ENCODE assay signal across 8 cellular contexts in genomic region chr11:75814686-75815344, GRCh38. TPM values are rescaled to one million over a fixed set of nuclear protein-coding genes. Genes with fewer than 3 reads are reported as not detected.
DNase-seq lines count a peak whose midpoint lies in the region; ATAC-seq and TF ChIP-seq lines count a peak whose summit lies in the region.

Gene UVRAG, plus strand, starts transcription at chr11:75815210. Its CDS starts 198 bp downstream, at chr11:75815408.

- H3K36me3 Mint-ChIP-seq in natural killer cell treated with Interleukin-12 subunit alpha and Interleukin-12 subunit beta and Interleukin-15 and Interleukin-18, amount 100 ng/mL, for 72 hours: no peaks in the 10 kb centered on the region

- H3K4me1 Mint-ChIP-seq in natural killer cell treated with Interleukin-12 subunit alpha and Interleukin-12 subunit beta and Interleukin-15 and Interleukin-18, amount 100 ng/mL, for 72 hours (ENCODE audit: low read depth in 2 of 2): peaks cover 0 to 7% of the 10 kb centered on the region in 2 donors

- H3K4me3 Mint-ChIP-seq in natural killer cell treated with Interleukin-12 subunit alpha and Interleukin-12 subunit beta and Interleukin-15 and Interleukin-18, amount 100 ng/mL, for 72 hours: no peak within 1 kb of the TSS

- H3K36me3 ChIP-seq in H7 (replicated peaks; ENCODE audit: control insufficient read depth, insufficient read depth, low read length): no peaks in the 10 kb centered on the region

- peak within 1 kb of the TSS in 1 of 2 donors; percentile 91 for H3K27ac Mint-ChIP-seq in natural killer cell treated with Interleukin-12 subunit alpha and Interleukin-12 subunit beta and Interleukin-15 and Interleukin-18, amount 100 ng/mL, for 72 hours

- peak; percentile 97 for ATAC-seq in natural killer cell treated with Interleukin-12 subunit alpha and Interleukin-12 subunit beta and Interleukin-15 and Interleukin-18, amount 100 ng/mL, for 72 hours
- peak; percentile 95 for ATAC-seq in stimulated activated naive CD8-positive, alpha-beta T cell treated with anti-CD3 and anti-CD28 coated beads, Interleukin-15, Interleukin-2, amounts not matched to agents 100 U/mL and 50 U/mL, for 24 hours

- H3K27me3 ChIP-seq in H7 (ENCODE audit: control insufficient read depth, insufficient read depth, low read length): peaks cover 6% of the 10 kb centered on the region; the same call in 1 of the 2 replicates

- peak; percentile 100 for DNase-seq in ELF-1 (ENCODE audit: low read depth, low spot score)
- peak; percentile 97 for DNase-seq in H7
- peak; percentile 99 for DNase-seq in M059J (ENCODE audit: low read depth)
- DNase-seq in SHP77 (lab: John Stamatoyannopoulos, UW): peak; percentile 99 to 100
- DNase-seq in activated effector memory CD4-positive, alpha-beta T cell treated with Interleukin-2 at 50 U/mL for 16 hours: peak; percentile 98
- peak; percentile 100 for DNase-seq in fibroblast of pulmonary artery (ENCODE audit: low read depth)
- peak; percentile 98 for DNase-seq in natural killer cell treated with Interleukin-12 subunit alpha and Interleukin-12 subunit beta and Interleukin-15 and Interleukin-18, amount 100 ng/mL, for 72 hours (ENCODE audit: low spot score)
- peak; percentile 98 for DNase-seq in stimulated activated naive CD8-positive, alpha-beta T cell treated with anti-CD3 and anti-CD28 coated beads, Interleukin-15, Interleukin-2, amounts not matched to agents 100 U/mL and 50 U/mL, for 24 hours

- H3K9me3 Mint-ChIP-seq in natural killer cell treated with Interleukin-12 subunit alpha and Interleukin-12 subunit beta and Interleukin-15 and Interleukin-18, amount 100 ng/mL, for 72 hours: no peaks in the 10 kb centered on the region

- H3K4me3 ChIP-seq in H7 (ENCODE audit: insufficient read depth, low read depth, low read length) (peak within 1 kb of the TSS; percentile 77), fibroblast of pulmonary artery (replicated peaks; ENCODE audit: low read depth, low read length) (peak within 1 kb of the TSS; percentile 73)

- no peaks in the 10 kb centered on the region for H3K27me3 Mint-ChIP-seq in natural killer cell treated with Interleukin-12 subunit alpha and Interleukin-12 subunit beta and Interleukin-15 and Interleukin-18, amount 100 ng/mL, for 72 hours

- no peak for TF ChIP-seq CTCF in fibroblast of pulmonary artery (IDR thresholded peaks at IDR 0.05; ENCODE audit: low read length, missing control alignments)

RNA-seq across cellular contexts. Expression of gene UVRAG, which starts in this region (rescaled TPM):
- total RNA-seq in H7 (2014; rRNA removed; shearing (Covaris generic)): 16.4 and 21.9 TPM in 2 replicates
- total RNA-seq in M059J (2014; rRNA removed; shearing (Covaris generic)): 17.4 and 18.0 TPM in 2 replicates
- 10 to 100 TPM; 16.6 to 29.9 TPM for total RNA-seq in natural killer cell treated with Interleukin-12 subunit alpha and Interleukin-12 subunit beta and Interleukin-15 and Interleukin-18, amount 100 ng/mL, for 72 hours

Comparison
In these comparisons a context has a peak if more than half of its experiments do, and no peak if none do; other contexts are left out.
1. Peak in every context shown above with its lines: DNase-seq, ATAC-seq and H3K4me3 ChIP-seq.